In genomic region chr7:2350055-2350454, GRCh38 we compare ENCODE assay signal across 21 cellular contexts.
"Had no signal": no experiment of that assay in that cellular context is flagged by ENCODE, and none has a peak within 500 bp of the region (broad histone marks: within the 10 kb centered on the region; RNA-seq: fewer than 3 reads in every experiment).

No MANE protein-coding gene starts in this region.

- H2AFZ ChIP-seq: parathyroid adenoma had no signal

- ATAC-seq: gastrocnemius medialis; heart right ventricle; left lobe of liver; mucosa of descending colon; naive thymus-derived CD8-positive, alpha-beta T cell; psoas muscle; right lobe of liver; stimulated activated effector memory CD8-positive, alpha-beta T cell treated with anti-CD3 and anti-CD28 coated beads, Interleukin-12 subunit alpha, Interleukin-12 subunit beta, amount 100 ng/mL, for 72 hours; stimulated activated naive CD8-positive, alpha-beta T cell treated with anti-CD3 and anti-CD28 coated beads, Interleukin-15, amount 100 ng/mL, for 72 hours had no signal

- H3K9me3 ChIP-seq: gastrocnemius medialis, heart right ventricle, mucosa of descending colon, psoas muscle, right lobe of liver, testis, tibial nerve had no signal

- H3K36me3 ChIP-seq: gastrocnemius medialis, heart right ventricle, right lobe of liver, tibial nerve had no signal

- H3K27me3 Mint-ChIP-seq: naive thymus-derived CD8-positive, alpha-beta T cell; stimulated activated naive CD8-positive, alpha-beta T cell treated with anti-CD3 and anti-CD28 coated beads, Interleukin-15, amount 100 ng/mL, for 72 hours had no signal

- H3K4me3 Mint-ChIP-seq: naive thymus-derived CD8-positive, alpha-beta T cell; stimulated activated effector memory CD8-positive, alpha-beta T cell treated with anti-CD3 and anti-CD28 coated beads, Interleukin-12 subunit alpha, Interleukin-12 subunit beta, amount 100 ng/mL, for 72 hours; stimulated activated naive CD8-positive, alpha-beta T cell treated with anti-CD3 and anti-CD28 coated beads, Interleukin-15, amount 100 ng/mL, for 72 hours had no signal

- H3K4me1 ChIP-seq: parathyroid adenoma, psoas muscle had no signal

- DNase-seq: cerebellar nuclear complex; dermis blood vessel endothelial cell; gastrocnemius medialis; heart right ventricle; hypothalamus; islet precursor cell; mucosa of descending colon; naive thymus-derived CD8-positive, alpha-beta T cell; occipital lobe; psoas muscle; retina; right lobe of liver; stimulated activated CD4-positive, alpha-beta T cell treated with anti-CD3 and anti-CD28 coated beads, Interleukin-4, amount 100 ng/mL, for 1 hour; stimulated activated CD8-positive, alpha-beta memory T cell treated with anti-CD3 and anti-CD28 coated beads, Interleukin-4, amount 100 ng/mL, for 48 hours; stimulated activated naive CD8-positive, alpha-beta T cell treated with anti-CD3 and anti-CD28 coated beads, Interleukin-15, amount 100 ng/mL, for 72 hours; testis had no signal

- H3K9ac ChIP-seq: parathyroid adenoma had no signal

- H3K27me3 ChIP-seq: gastrocnemius medialis, heart right ventricle, right lobe of liver, testis, tibial nerve had no signal

- H3K4me3 ChIP-seq: gastrocnemius medialis, heart right ventricle, mucosa of descending colon, psoas muscle, right lobe of liver, testis, tibial nerve had no signal

- H3K27ac Mint-ChIP-seq: stimulated activated effector memory CD8-positive, alpha-beta T cell treated with anti-CD3 and anti-CD28 coated beads, Interleukin-12 subunit alpha, Interleukin-12 subunit beta, amount 100 ng/mL, for 72 hours had no signal

- H3K4me1 Mint-ChIP-seq: stimulated activated effector memory CD8-positive, alpha-beta T cell treated with anti-CD3 and anti-CD28 coated beads, Interleukin-12 subunit alpha, Interleukin-12 subunit beta, amount 100 ng/mL, for 72 hours had no signal

- H3K27ac ChIP-seq: gastrocnemius medialis, heart right ventricle, parathyroid adenoma, psoas muscle, right lobe of liver, tibial nerve had no signal

- FAIRE-seq: colon had no signal

- H3K9me3 Mint-ChIP-seq: naive thymus-derived CD8-positive, alpha-beta T cell; stimulated activated effector memory CD8-positive, alpha-beta T cell treated with anti-CD3 and anti-CD28 coated beads, Interleukin-12 subunit alpha, Interleukin-12 subunit beta, amount 100 ng/mL, for 72 hours; stimulated activated naive CD8-positive, alpha-beta T cell treated with anti-CD3 and anti-CD28 coated beads, Interleukin-15, amount 100 ng/mL, for 72 hours had no signal

- H3K36me3 Mint-ChIP-seq: naive thymus-derived CD8-positive, alpha-beta T cell had no signal
